Comparison of ENCODE assay signal across 1 cellular context in genomic region chr10:72218329-72218728, GRCh38.
TF ChIP-seq lines count a peak whose summit lies in the region.

No MANE protein-coding gene starts in this region.

TF ChIP-seq in K562, 482 proteins besides CTCF, POLR2A, EP300 and RAD21 (continued from another document):
- TF ChIP-seq CHD7 (IDR thresholded peaks at IDR 0.05; ENCODE audit: low read depth, low read length) (no peak), ZNF146 (CRISPR knock-in tag; IDR thresholded peaks at IDR 0.05; ENCODE audit: unreplicated experiment) (no peak), ARID1B (IDR thresholded peaks at IDR 0.05) (no peak), POLR2B (IDR thresholded peaks at IDR 0.05; ENCODE audit: low read depth, partially characterized antibody) (no peak), ZNF395 (CRISPR knock-in tag; IDR thresholded peaks at IDR 0.05) (no peak), ARHGAP35 (IDR thresholded peaks at IDR 0.05; ENCODE audit: partially characterized antibody) (no peak), TGIF2 (CRISPR knock-in tag; IDR thresholded peaks at IDR 0.05) (no peak), ZC3H4 (CRISPR knock-in tag; IDR thresholded peaks at IDR 0.05; ENCODE audit: borderline replicate concordance) (no peak), ZNF778 (CRISPR knock-in tag; IDR thresholded peaks at IDR 0.05) (no peak), MBD1 (CRISPR knock-in tag; IDR thresholded peaks at IDR 0.05) (no peak)
